Comparison of ENCODE assay signal across 8 cellular contexts in the genomic region with DNA sequence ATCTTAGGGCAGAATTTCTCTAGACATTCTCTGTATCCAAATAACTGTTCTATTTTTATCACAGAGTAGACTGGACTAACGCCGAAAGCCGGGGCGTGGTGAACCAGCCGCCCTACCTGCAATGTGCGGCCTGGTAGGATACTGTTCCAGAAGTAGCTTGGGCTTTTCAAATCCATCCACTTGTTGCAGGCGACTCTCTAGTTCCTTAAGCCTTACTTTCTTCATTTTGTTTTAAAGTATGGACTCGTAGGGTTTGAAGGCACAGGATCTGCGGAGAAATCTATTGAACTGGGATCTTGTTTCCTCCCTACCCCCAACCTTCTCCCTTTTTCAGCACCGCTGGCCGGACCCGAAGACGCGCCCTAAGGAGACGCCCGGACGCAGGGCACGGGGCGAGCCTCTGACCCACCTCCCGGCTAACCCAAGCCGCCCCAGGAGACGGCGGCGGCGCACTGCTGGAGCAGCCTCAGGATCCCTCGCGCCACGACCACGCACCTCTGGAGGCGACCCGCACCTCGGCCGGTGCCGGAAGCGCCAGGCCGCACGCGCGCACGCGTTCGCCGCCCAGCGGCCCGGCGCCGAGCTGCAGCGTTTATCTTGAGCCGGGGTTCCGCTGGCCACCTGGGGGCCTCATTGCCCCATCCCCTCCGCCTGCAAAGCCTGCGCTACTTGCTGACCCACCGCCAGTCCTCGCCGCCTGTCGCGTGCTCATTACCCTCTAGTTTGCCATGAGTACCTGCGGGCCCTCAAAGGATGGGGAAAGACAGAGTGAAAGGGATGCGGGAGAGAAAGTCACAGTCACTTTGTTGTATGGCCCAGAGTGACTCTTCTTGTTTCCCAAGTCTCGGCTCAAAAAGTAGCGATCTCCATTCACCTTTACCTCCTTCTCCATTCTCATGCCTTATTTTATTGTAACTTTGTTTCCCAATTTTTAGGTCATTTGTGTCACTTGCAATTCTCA. TPM values are rescaled to one million over a fixed set of nuclear protein-coding genes. Genes with fewer than 3 reads are reported as not detected.
DNase-seq lines count a peak whose midpoint lies in the region; ATAC-seq, FAIRE-seq and TF ChIP-seq lines count a peak whose summit lies in the region.

A gene (minus strand): TSS at position 533 of the 961 bp plus-strand sequence. CDS start 308 bp downstream, at position 225.

- H3K36me3 ChIP-seq in kidney (ENCODE audit: control insufficient read depth in 1 of 2, insufficient read depth in 2 of 2, low read length in 2 of 2): peaks cover 0 to 2% of the 10 kb centered on the region in 2 donors

- TF ChIP-seq POLR2A in GM18951 (IDR thresholded peaks at IDR 0.05; ENCODE audit: extremely low read depth, insufficient read depth, insufficient read length): peak; percentile 88

- peak; percentile 57 for TF ChIP-seq CTCF in AG10803 (conservative IDR thresholded peaks at IDR 0.05; ENCODE audit: low read length)
- TF ChIP-seq CTCF in kidney (IDR thresholded peaks at IDR 0.05; ENCODE audit: borderline replicate concordance, extremely low read depth, insufficient read depth): peak; percentile 99

- peak within 1 kb of the TSS; percentile 77 to 80 for H3K27ac ChIP-seq in kidney (ENCODE audit: low read depth in 2 of 2, low read length in 2 of 2)

- DNase-seq in AG10803 (ENCODE audit: low read depth) (peak; percentile 63), NCI-H446 (lab: John Stamatoyannopoulos, UW) (peak; percentile 49 to 81), cerebellum (ENCODE audit: low spot score) (peak; percentile 84), kidney (peak; percentile 93)
- DNase-seq in activated CD4-positive, alpha-beta T cell treated with anti-CD3 and anti-CD28 coated beads for 1 hour: peak; percentile 61
- DNase-seq in stimulated activated CD4-positive, alpha-beta T cell treated with anti-CD3 and anti-CD28 coated beads, Interleukin-15, amount 100 ng/mL, for 24 hours: peak; percentile 88

- no peak for FAIRE-seq in kidney (lab: Jason Lieb, UNC)

- intact Hi-C loops in kidney (cut with DNase I): no loop called here

- in situ Hi-C loops in GM18951 (cut with MboI; ENCODE audit: low sequenced_read_pairs, unreplicated experiment): no loop called here

- H3K4me1 ChIP-seq in kidney (ENCODE audit: control insufficient read depth in 1 of 2, insufficient read depth in 1 of 2, low read depth in 1 of 2, low read length in 2 of 2): peaks cover 0 to 18% of the 10 kb centered on the region in 2 donors

- ATAC-seq in HG03175 (IDR thresholded peaks at IDR 0.05; ENCODE audit: unreplicated experiment): peak; percentile 62

- peak within 1 kb of the TSS; percentile 85 to 93 for H3K9ac ChIP-seq in kidney (ENCODE audit: low read length in 2 of 2)

- H3K4me3 ChIP-seq in AG10803 (ENCODE audit: low read length) (peak within 1 kb of the TSS; percentile 75), kidney (ENCODE audit: low read length in 2 of 2) (peak within 1 kb of the TSS; percentile 89 to 94)

- H3K9me3 ChIP-seq in kidney (ENCODE audit: control insufficient read depth in 1 of 2, low read length in 2 of 2): no peaks in the 10 kb centered on the region

RNA-seq across cellular contexts. Expression of the gene that starts here (rescaled TPM):
- total RNA-seq in cerebellum (31.8 TPM), kidney (43.9 TPM)
- 68.8 TPM for polyA plus RNA-seq in kidney (ENCODE audit: insufficient read depth, low read depth, low replicate concordance)

Comparison
In these comparisons a context has a peak if more than half of its experiments do, and no peak if none do; other contexts are left out.
1. Peak in every context shown above with its lines: DNase-seq, ATAC-seq, H3K4me3 ChIP-seq and H3K27ac ChIP-seq.